In genomic region chr17:42365136-42365535, GRCh38 we compare ENCODE assay signal across 2 cellular contexts.
TF ChIP-seq lines count a peak whose summit lies in the region.

No MANE protein-coding gene starts in this region.

TF ChIP-seq in H1, 55 proteins besides CTCF, POLR2A, EP300 and RAD21:
- TF ChIP-seq KDM4A (IDR thresholded peaks at IDR 0.05; ENCODE audit: low read depth, low read length, severe bottlenecking) (no peak), ZNF274 (IDR thresholded peaks at IDR 0.05; ENCODE audit: borderline replicate concordance, extremely low read depth, low read length) (no peak), SP1 (IDR thresholded peaks at IDR 0.05; ENCODE audit: low read depth, low read length) (no peak), USF2 (IDR thresholded peaks at IDR 0.05; ENCODE audit: low read length) (no peak), CREB1 (IDR thresholded peaks at IDR 0.05) (no peak)

TF ChIP-seq in HepG2, 621 proteins besides CTCF, POLR2A, EP300 and RAD21:
- TF ChIP-seq ZUFSP (CRISPR knock-in tag; IDR thresholded peaks at IDR 0.05; ENCODE audit: borderline replicate concordance) (no peak), ESRRA (CRISPR knock-in tag; IDR thresholded peaks at IDR 0.05; ENCODE audit: low read depth) (no peak), ARHGAP35 (CRISPR knock-in tag; IDR thresholded peaks at IDR 0.05; ENCODE audit: borderline replicate concordance) (no peak), SRSF9 (IDR thresholded peaks at IDR 0.05; ENCODE audit: borderline replicate concordance, insufficient read depth, low read depth, low read length, poor library complexity, severe bottlenecking) (no peak), SRSF1 (optimal IDR thresholded peaks at IDR 0.05; ENCODE audit: low read depth, low read length) (no peak), TGIF2 (CRISPR knock-in tag; IDR thresholded peaks at IDR 0.05) (no peak), ZEB1 (IDR thresholded peaks at IDR 0.05; ENCODE audit: insufficient replicate concordance, low read depth) (no peak), ZNF652 (CRISPR knock-in tag; IDR thresholded peaks at IDR 0.05; ENCODE audit: borderline replicate concordance, low read depth) (no peak), PAX8 (CRISPR knock-in tag; IDR thresholded peaks at IDR 0.05; ENCODE audit: borderline replicate concordance) (no peak), ZNF569 (CRISPR knock-in tag; IDR thresholded peaks at IDR 0.05; ENCODE audit: borderline replicate concordance) (no peak), SNAPC4 (CRISPR knock-in tag; IDR thresholded peaks at IDR 0.05) (no peak), TEF (CRISPR knock-in tag; IDR thresholded peaks at IDR 0.05) (no peak), ZKSCAN8 (CRISPR knock-in tag; IDR thresholded peaks at IDR 0.05; ENCODE audit: borderline replicate concordance) (no peak)
